In genomic region chr18:46152436-46152807, GRCh38 we compare ENCODE assay signal across 10 cellular contexts.
DNase-seq lines count a peak whose midpoint lies in the region; TF ChIP-seq lines count a peak whose summit lies in the region.
"Had no signal": no experiment of that assay in that cellular context is flagged by ENCODE, and none has a peak within 500 bp of the region (broad histone marks: within the 10 kb centered on the region; RNA-seq: fewer than 3 reads in every experiment).

No MANE protein-coding gene starts in this region.

- TF ChIP-seq CTCF in GM10266 (IDR thresholded peaks at IDR 0.05; ENCODE audit: control insufficient read depth, insufficient read depth, low read depth, missing control alignments) = no peak

- H3K4me3 Mint-ChIP-seq in T-helper 2 cell treated with Interferon-gamma antibody and Interleukin-4, amounts not matched to agents 5 μg/mL and 100 μg/mL, for 36 hours = no peak overlapping the region
- H3K4me3 Mint-ChIP-seq: neural crest cell had no signal

- DNase-seq in AG20443 (ENCODE audit: low spot score) (peak; percentile 86), LoVo (ENCODE audit: low spot score) (peak; percentile 47), amniotic epithelial cell (ENCODE audit: low read depth) (peak; percentile 45), GM10266 (ENCODE audit: extremely low spot score) (no peak), NCI-H226 (no peak)
- no peak for DNase-seq in T-helper 2 cell treated with Interferon-gamma antibody and Interleukin-4, amounts not matched to agents 5 μg/mL and 100 μg/mL, for 36 hours (ENCODE audit: low spot score)
- no peak for DNase-seq in stimulated activated CD4-positive, alpha-beta T cell treated with anti-CD3 and anti-CD28 coated beads, Interleukin-12 subunit alpha, Interleukin-12 subunit beta, amount 100 ng/mL, for 4 hours
- DNase-seq: activated effector memory CD4-positive, alpha-beta T cell treated with anti-CD3 and anti-CD28 coated beads, Interleukin-2, amount 50 U/mL, for 16 hours had no signal

- no peak overlapping the region for H3K9ac ChIP-seq in iPS-15b (ENCODE audit: low read depth, low read length)

- H3K4me3 ChIP-seq in iPS-15b (ENCODE audit: low read depth, low read length) = peak overlapping the region; percentile 35

- H3K9me3 ChIP-seq in iPS-15b (ENCODE audit: control insufficient read depth, insufficient read depth, low read length) = no peaks in the 10 kb centered on the region

- no peaks in the 10 kb centered on the region for H3K27me3 Mint-ChIP-seq in T-helper 2 cell treated with Interferon-gamma antibody and Interleukin-4, amounts not matched to agents 5 μg/mL and 100 μg/mL, for 36 hours (ENCODE audit: low read depth)

- H3K4me1 ChIP-seq in iPS-15b (ENCODE audit: control insufficient read depth, insufficient read depth, low read length) = peaks cover 17% of the 10 kb centered on the region

- H3K36me3 Mint-ChIP-seq in T-helper 2 cell treated with Interferon-gamma antibody and Interleukin-4, amounts not matched to agents 5 μg/mL and 100 μg/mL, for 36 hours (ENCODE audit: low read depth) = peaks cover 25% of the 10 kb centered on the region

- no peaks in the 10 kb centered on the region for H3K36me3 ChIP-seq in iPS-15b (ENCODE audit: control insufficient read depth, insufficient read depth, low read length)

- no peak overlapping the region for H3K27ac Mint-ChIP-seq in T-helper 2 cell treated with Interferon-gamma antibody and Interleukin-4, amounts not matched to agents 5 μg/mL and 100 μg/mL, for 36 hours

- peaks cover 68% of the 10 kb centered on the region for H3K4me1 Mint-ChIP-seq in T-helper 2 cell treated with Interferon-gamma antibody and Interleukin-4, amounts not matched to agents 5 μg/mL and 100 μg/mL, for 36 hours (ENCODE audit: low read depth)

- H3K9me3 Mint-ChIP-seq in T-helper 2 cell treated with Interferon-gamma antibody and Interleukin-4, amounts not matched to agents 5 μg/mL and 100 μg/mL, for 36 hours = peaks cover 8% of the 10 kb centered on the region
- H3K9me3 Mint-ChIP-seq: neural crest cell had no signal

- H3K27me3 ChIP-seq in iPS-15b (ENCODE audit: control insufficient read depth, insufficient read depth, low read length) = no peaks in the 10 kb centered on the region

Comparison
In these comparisons a context has a peak if more than half of its experiments do, and no peak if none do; other contexts are left out.
1. DNase-seq: peak in AG20443 (single experiment), LoVo (single experiment) and amniotic epithelial cell (single experiment); none in T-helper 2 cell treated with Interferon-gamma antibody and Interleukin-4, amounts not matched to agents 5 μg/mL and 100 μg/mL, for 36 hours (single experiment), stimulated activated CD4-positive, alpha-beta T cell treated with anti-CD3 and anti-CD28 coated beads, Interleukin-12 subunit alpha, Interleukin-12 subunit beta, amount 100 ng/mL, for 4 hours (single experiment), GM10266 (single experiment) and NCI-H226 (single experiment).